In genomic region chr12:54156578-54156977, GRCh38 we compare ENCODE assay signal across 20 cellular contexts. TPM values are rescaled to one million over a fixed set of nuclear protein-coding genes. Genes with fewer than 3 reads are reported as not detected.
DNase-seq lines count a peak whose midpoint lies in the region; ATAC-seq and TF ChIP-seq lines count a peak whose summit lies in the region.
"Had no signal": no experiment of that assay in that cellular context is flagged by ENCODE, and none has a peak within 500 bp of the region (broad histone marks: within the 10 kb centered on the region; RNA-seq: fewer than 3 reads in every experiment).

No MANE protein-coding gene starts in this region.

- H3K79me2 ChIP-seq in OCI-LY7 (ENCODE audit: insufficient read depth, low read depth, low read length) = no peaks in the 10 kb centered on the region

- H3K4me3 Mint-ChIP-seq in nephron (no peak overlapping the region), progenitor cell of endocrine pancreas (ENCODE audit: low read depth) (no peak overlapping the region)
- no peak overlapping the region for H3K4me3 Mint-ChIP-seq in naive thymus-derived CD8-positive, alpha-beta T cell
- H3K4me3 Mint-ChIP-seq: CD4-positive, alpha-beta T cell had no signal

- no peaks in the 10 kb centered on the region for H3K9me3 ChIP-seq in OCI-LY7 (ENCODE audit: low read length)
- no peaks in the 10 kb centered on the region for H3K9me3 ChIP-seq in breast epithelium
- H3K9me3 ChIP-seq: A549 had no signal

- no peak for ATAC-seq in naive thymus-derived CD8-positive, alpha-beta T cell
- ATAC-seq: A549, GM12878, HCT116 had no signal

- H3K27me3 ChIP-seq in breast epithelium = no peaks in the 10 kb centered on the region

- peaks cover 26% of the 10 kb centered on the region for H3K4me1 ChIP-seq in OCI-LY7 (ENCODE audit: insufficient read depth, low read length, poor library complexity, severe bottlenecking)
- H3K4me1 ChIP-seq in breast epithelium = no peaks in the 10 kb centered on the region
- H3K4me1 ChIP-seq: A549 had no signal

- peak overlapping the region; percentile 5 to 21 (median 10) for H3K27ac Mint-ChIP-seq in nephron
- H3K27ac Mint-ChIP-seq in progenitor cell of endocrine pancreas = peak overlapping the region; percentile 14
- H3K27ac Mint-ChIP-seq in naive thymus-derived CD8-positive, alpha-beta T cell = peak overlapping the region in 1 of 10 donors; percentile 2
- H3K27ac Mint-ChIP-seq: CD4-positive, alpha-beta T cell had no signal

- no TSS peak for BruUV-seq in OCI-LY7 (replicated peaks; lab: Mats Ljungman, UMichigan)

- H3K36me3 Mint-ChIP-seq in nephron (ENCODE audit: low read depth) (no peaks in the 10 kb centered on the region), progenitor cell of endocrine pancreas (ENCODE audit: insufficient read depth) (no peaks in the 10 kb centered on the region)
- H3K36me3 Mint-ChIP-seq in naive thymus-derived CD8-positive, alpha-beta T cell = peaks cover 0 to 4% (median 0%) of the 10 kb centered on the region in 3 donors

- H3K36me3 ChIP-seq in OCI-LY7 (ENCODE audit: insufficient read depth, low read length) (no peaks in the 10 kb centered on the region), breast epithelium (no peaks in the 10 kb centered on the region)

- peaks cover 83% of the 10 kb centered on the region for H3K4me1 Mint-ChIP-seq in nephron
- H3K4me1 Mint-ChIP-seq in progenitor cell of endocrine pancreas (ENCODE audit: low read depth) = peaks cover 58% of the 10 kb centered on the region
- H3K4me1 Mint-ChIP-seq in naive thymus-derived CD8-positive, alpha-beta T cell = peaks cover 0 to 3% (median 1%) of the 10 kb centered on the region in 4 donors

- intact Hi-C loops in OCI-LY7 (cut with micrococcal nuclease; ENCODE audit: unreplicated experiment) (no loop called here), breast epithelium (cut with DNase I; ENCODE audit: low total_unique reads) (no loop called here)

- no peaks in the 10 kb centered on the region for H3K9me3 Mint-ChIP-seq in nephron
- H3K9me3 Mint-ChIP-seq in progenitor cell of endocrine pancreas (ENCODE audit: low read depth) = no peaks in the 10 kb centered on the region
- no peaks in the 10 kb centered on the region for H3K9me3 Mint-ChIP-seq in naive thymus-derived CD8-positive, alpha-beta T cell
- H3K9me3 Mint-ChIP-seq: CD4-positive, alpha-beta T cell had no signal

- TF ChIP-seq CTCF in OCI-LY7 (conservative IDR thresholded peaks at IDR 0.05; ENCODE audit: low read length) (no peak), nephron (IDR thresholded peaks at IDR 0.05; ENCODE audit: unreplicated experiment in 3 of 3) (no peak), progenitor cell of endocrine pancreas (IDR thresholded peaks at IDR 0.05; ENCODE audit: unreplicated experiment) (no peak), breast epithelium (IDR thresholded peaks at IDR 0.05) (no peak)

- DNase-seq in NCI-H2171 treated with DMSO at 0.1 percent for 48 hours (lab: John Stamatoyannopoulos, UW) (peak; percentile 41), NCI-H2171 (lab: John Stamatoyannopoulos, UW) (no peak), OCI-LY7 (ENCODE audit: low spot score) (peak; percentile 19), progenitor cell of endocrine pancreas (ENCODE audit: low spot score, unreplicated experiment) (no peak), breast epithelium (ENCODE audit: low spot score in 2 of 2) (no peak), glomerular visceral epithelial cell (ENCODE audit: extremely low spot score) (no peak)
- no peak for DNase-seq in naive thymus-derived CD8-positive, alpha-beta T cell
- DNase-seq: AML-193; Calu3; CD4-positive, alpha-beta T cell; DND-41; EL; GOT3; H7 had no signal

- peaks cover 20% of the 10 kb centered on the region for H3K27me3 Mint-ChIP-seq in nephron (ENCODE audit: low read depth)
- no peaks in the 10 kb centered on the region for H3K27me3 Mint-ChIP-seq in progenitor cell of endocrine pancreas
- peaks cover 12 to 65% (median 52%) of the 10 kb centered on the region in 5 donors for H3K27me3 Mint-ChIP-seq in naive thymus-derived CD8-positive, alpha-beta T cell

- H3K27ac ChIP-seq in OCI-LY7 (ENCODE audit: low read depth, low read length, poor library complexity, severe bottlenecking) = no peak overlapping the region
- no peak overlapping the region for H3K27ac ChIP-seq in breast epithelium
- H3K27ac ChIP-seq: 22Rv1, A549, C4-2B had no signal

- H4K20me1 ChIP-seq in OCI-LY7 (ENCODE audit: insufficient read depth, low read length) = no peaks in the 10 kb centered on the region

- CTCF ChIA-PET in OCI-LY7 (lab: Charles Lee; ENCODE audit: unreplicated experiment) = no interaction called here

- POLR2A ChIA-PET in OCI-LY7 (lab: Charles Lee) = interaction anchor here (0.5 kb wide), 1 partner anchor 102 kb away, joined by 3 read pairs; no protein-coding TSS in a partner anchor
- POLR2A ChIA-PET in naive thymus-derived CD8-positive, alpha-beta T cell (lab: Charles Lee) = no interaction called here

- H3K4me3 ChIP-seq in OCI-LY7 (ENCODE audit: low read depth, low read length, poor library complexity, severe bottlenecking) (no peak overlapping the region), breast epithelium (no peak overlapping the region)
- H3K4me3 ChIP-seq: A549, GM12878 had no signal

- TF ChIP-seq POLR2A in breast epithelium (IDR thresholded peaks at IDR 0.05) = no peak

- H3K4me2 ChIP-seq in OCI-LY7 (ENCODE audit: low read length) = no peak overlapping the region
- H3K4me2 ChIP-seq: A549 had no signal

- H2AFZ ChIP-seq in OCI-LY7 (ENCODE audit: low read length) = no peak overlapping the region

- no peaks in the 10 kb centered on the region for H3K9me2 ChIP-seq in OCI-LY7 (ENCODE audit: insufficient read depth, low read length)

RNA-seq across cellular contexts. Expression of gene SMUG1, which starts 32.2 kb away (rescaled TPM):
- total RNA-seq in OCI-LY7 (2014; rRNA removed; shearing (Covaris generic)) = 28.2 and 42.5 TPM in 2 replicates
- 36.0 and 37.9 TPM in 2 replicates for total RNA-seq in OCI-LY7 (2022)
- total RNA-seq in progenitor cell of endocrine pancreas = 53.1 and 57.6 TPM in 2 replicates
- 10 to 100 TPM; 29.6 to 55.4 (median 46.4) TPM for total RNA-seq in breast epithelium
- total RNA-seq in naive thymus-derived CD8-positive, alpha-beta T cell = 10 to 100 TPM; 21.0 to 22.0 TPM
- polyA plus RNA-seq in naive thymus-derived CD8-positive, alpha-beta T cell = 10 to 100 TPM; 15.4 to 23.6 (median 17.6) TPM

Comparison
In these comparisons a context has a peak if more than half of its experiments do, and no peak if none do; other contexts are left out.
1. DNase-seq: peak in NCI-H2171 treated with DMSO at 0.1 percent for 48 hours (single experiment) and OCI-LY7 (single experiment); none in NCI-H2171 (single experiment), progenitor cell of endocrine pancreas (single experiment), breast epithelium (0 of 2), glomerular visceral epithelial cell (single experiment) and naive thymus-derived CD8-positive, alpha-beta T cell (0 of 10).